ENCODE assay signal across 16 cellular contexts in the genomic region with DNA sequence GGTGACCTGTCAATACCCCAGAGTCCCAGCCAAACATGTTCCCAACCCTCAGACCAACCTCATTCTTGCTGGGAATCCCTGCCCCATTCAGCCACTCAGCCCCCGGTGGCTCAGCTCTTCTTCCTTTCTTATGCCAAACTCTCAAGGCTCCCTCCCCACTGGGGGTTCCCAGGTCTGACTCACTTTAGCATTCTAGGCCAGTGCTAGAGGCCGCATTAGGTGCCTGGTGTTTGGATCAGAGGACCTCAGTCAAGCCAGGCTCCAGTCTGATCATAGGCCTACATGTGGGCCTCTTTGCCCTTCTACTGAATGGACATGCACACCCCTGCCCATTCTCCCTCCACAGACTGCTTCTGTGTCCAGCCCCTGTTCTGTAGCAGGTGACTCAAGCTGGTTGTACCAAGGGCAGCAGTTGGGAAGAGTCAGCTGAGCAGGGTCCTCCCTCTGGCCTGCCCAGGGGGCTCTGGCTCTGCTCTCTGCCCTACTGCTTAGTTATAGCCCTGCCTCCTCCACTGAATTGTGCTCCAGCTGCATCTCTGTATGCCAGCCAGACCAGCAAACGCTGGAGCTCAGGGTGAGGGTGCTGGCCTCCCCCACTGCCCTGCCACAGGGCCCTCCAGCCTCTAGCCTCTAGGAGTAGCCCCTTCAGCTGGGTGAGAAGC. TPM values are rescaled to one million over a fixed set of nuclear protein-coding genes. Genes with fewer than 3 reads are reported as not detected.
"Had no signal": no experiment of that assay in that cellular context is flagged by ENCODE, and none has a peak within 500 bp of the region (broad histone marks: within the 10 kb centered on the region; RNA-seq: fewer than 3 reads in every experiment).

No MANE protein-coding gene starts in this region.

RNA-seq across cellular contexts. Expression of a gene that starts 9.8 kb away (rescaled TPM):
- total RNA-seq: activated T-helper 1 cell treated with anti-CD3 and anti-CD28 coated beads, Interleukin-12 subunit alpha, Interleukin-12 subunit beta, Interleukin-2, Interleukin-4 antibody, amounts not matched to agents 30 ng/mL and 10 ng/mL and 1 ng/mL, durations not matched to agents 14 hours and 24 hours and 36 hours; body of pancreas; colonic mucosa; epithelial cell of proximal tubule; mesenteric fat pad; mucosa of descending colon; myocyte; osteocyte; stomach; T-helper 17 cell had no signal

RNA-seq across cellular contexts. Expression of a gene that starts 15.5 kb away (rescaled TPM):
- total RNA-seq: activated T-helper 1 cell treated with anti-CD3 and anti-CD28 coated beads, Interleukin-12 subunit alpha, Interleukin-12 subunit beta, Interleukin-2, Interleukin-4 antibody, amounts not matched to agents 30 ng/mL and 10 ng/mL and 1 ng/mL, durations not matched to agents 14 hours and 24 hours and 36 hours; body of pancreas; colonic mucosa; epithelial cell of proximal tubule; heart left ventricle; left lung; lung; mesenteric fat pad; mucosa of descending colon; myocyte; osteocyte; posterior vena cava; stomach; T-helper 17 cell; thyroid gland; upper lobe of left lung had no signal
- polyA plus RNA-seq: heart left ventricle, lung, stomach had no signal

RNA-seq across cellular contexts. Expression of a gene that starts 23.0 kb away (rescaled TPM):
- total RNA-seq: epithelial cell of proximal tubule, myocyte, osteocyte had no signal
